In genomic region chr6:142912125-142912524, GRCh38 we compare ENCODE assay signal across 17 cellular contexts. TPM values are rescaled to one million over a fixed set of nuclear protein-coding genes. Genes with fewer than 3 reads are reported as not detected.
DNase-seq lines count a peak whose midpoint lies in the region; ATAC-seq lines count a peak whose summit lies in the region.
"Had no signal": no experiment of that assay in that cellular context is flagged by ENCODE, and none has a peak within 500 bp of the region (broad histone marks: within the 10 kb centered on the region; RNA-seq: fewer than 3 reads in every experiment).

No MANE protein-coding gene starts in this region.

- no peak overlapping the region for H3K4me3 ChIP-seq in HUES64 (ENCODE audit: low read length)

- H3K9ac ChIP-seq in HUES64 (ENCODE audit: low read depth, low read length) = no peak overlapping the region

- no peaks in the 10 kb centered on the region for H3K27me3 ChIP-seq in HUES64 (ENCODE audit: insufficient read depth, low read length)

- 52% methylated on average over 4 of the region's 4 CpGs for WGBS in HUES64

- peak overlapping the region; percentile 94 for H3K27ac Mint-ChIP-seq in activated CD4-positive, alpha-beta T cell treated with anti-CD3 and anti-CD28 coated beads, Interleukin-2, amount 10 ng/mL, durations not matched to agents 24 days and 14 days
- H3K27ac Mint-ChIP-seq in activated naive CD8-positive, alpha-beta T cell treated with anti-CD3 and anti-CD28 coated beads for 36 hours = peak overlapping the region; percentile 100
- peak overlapping the region; percentile 10 to 99 (median 98) for H3K27ac Mint-ChIP-seq in naive B cell
- H3K27ac Mint-ChIP-seq: HFFc6 had no signal

- peaks cover 27% of the 10 kb centered on the region for H3K36me3 Mint-ChIP-seq in activated CD4-positive, alpha-beta T cell treated with anti-CD3 and anti-CD28 coated beads, Interleukin-2, amount 10 ng/mL, durations not matched to agents 24 days and 14 days (ENCODE audit: low read depth)
- peaks cover 69% of the 10 kb centered on the region for H3K36me3 Mint-ChIP-seq in activated naive CD8-positive, alpha-beta T cell treated with anti-CD3 and anti-CD28 coated beads for 36 hours
- peaks cover 5 to 7% of the 10 kb centered on the region in 2 donors for H3K36me3 Mint-ChIP-seq in naive B cell

- peaks cover 6% of the 10 kb centered on the region for H3K9me3 Mint-ChIP-seq in activated CD4-positive, alpha-beta T cell treated with anti-CD3 and anti-CD28 coated beads, Interleukin-2, amount 10 ng/mL, durations not matched to agents 24 days and 14 days
- peaks cover 3% of the 10 kb centered on the region for H3K9me3 Mint-ChIP-seq in activated naive CD8-positive, alpha-beta T cell treated with anti-CD3 and anti-CD28 coated beads for 36 hours
- H3K9me3 Mint-ChIP-seq in naive B cell = peaks cover 0 to 5% (median 0%) of the 10 kb centered on the region in 7 donors
- H3K9me3 Mint-ChIP-seq: HFFc6 had no signal

- H3K4me3 Mint-ChIP-seq in activated CD4-positive, alpha-beta T cell treated with anti-CD3 and anti-CD28 coated beads, Interleukin-2, amount 10 ng/mL, durations not matched to agents 24 days and 14 days = peak overlapping the region; percentile 82
- peak overlapping the region; percentile 64 for H3K4me3 Mint-ChIP-seq in activated naive CD8-positive, alpha-beta T cell treated with anti-CD3 and anti-CD28 coated beads for 36 hours
- no peak overlapping the region for H3K4me3 Mint-ChIP-seq in naive B cell
- H3K4me3 Mint-ChIP-seq: HFFc6, neural crest cell had no signal

- ATAC-seq in naive B cell (ENCODE audit: low read depth in 2 of 2) = no peak
- no peak for ATAC-seq in sciatic nerve

- H3K27me3 Mint-ChIP-seq in activated CD4-positive, alpha-beta T cell treated with anti-CD3 and anti-CD28 coated beads, Interleukin-2, amount 10 ng/mL, durations not matched to agents 24 days and 14 days = no peaks in the 10 kb centered on the region
- H3K27me3 Mint-ChIP-seq in activated naive CD8-positive, alpha-beta T cell treated with anti-CD3 and anti-CD28 coated beads for 36 hours = no peaks in the 10 kb centered on the region
- H3K27me3 Mint-ChIP-seq in naive B cell = no peaks in the 10 kb centered on the region

- H3K36me3 ChIP-seq in HUES64 (ENCODE audit: insufficient read depth, low read length) = no peaks in the 10 kb centered on the region
- H3K36me3 ChIP-seq: WERI-Rb-1 had no signal

- H3K9me3 ChIP-seq in HUES64 (ENCODE audit: insufficient read depth, low read depth, low read length) = no peaks in the 10 kb centered on the region

- H3K4me1 Mint-ChIP-seq in activated CD4-positive, alpha-beta T cell treated with anti-CD3 and anti-CD28 coated beads, Interleukin-2, amount 10 ng/mL, durations not matched to agents 24 days and 14 days = peaks cover 74% of the 10 kb centered on the region
- peaks cover 87% of the 10 kb centered on the region for H3K4me1 Mint-ChIP-seq in activated naive CD8-positive, alpha-beta T cell treated with anti-CD3 and anti-CD28 coated beads for 36 hours
- H3K4me1 Mint-ChIP-seq in naive B cell = peaks cover 47 to 60% (median 59%) of the 10 kb centered on the region in 3 donors

- H3K27ac ChIP-seq in HUES64 (ENCODE audit: low read depth, low read length) = peak overlapping the region; percentile 34; the same call in 1 of the 2 replicates
- H3K27ac ChIP-seq: C4-2B, RWPE1, WERI-Rb-1 had no signal

- no peak for DNase-seq in activated CD4-positive, alpha-beta T cell treated with anti-CD3 and anti-CD28 coated beads, Interleukin-2, amount 10 ng/mL, durations not matched to agents 24 days and 14 days
- DNase-seq in activated CD4-positive, alpha-beta T cell treated with anti-CD3 and anti-CD28 coated beads for 4 hours = no peak
- DNase-seq in activated naive CD8-positive, alpha-beta T cell treated with anti-CD3 and anti-CD28 coated beads for 36 hours = no peak
- DNase-seq in naive B cell (no peak), NCI-H69 (lab: John Stamatoyannopoulos, UW) (no peak), sciatic nerve (ENCODE audit: low spot score) (no peak)
- DNase-seq in stimulated activated CD4-positive, alpha-beta T cell treated with anti-CD3 and anti-CD28 coated beads, Interleukin-2, amount 100 ng/mL, for 48 hours = no peak
- DNase-seq: central memory CD4-positive, alpha-beta T cell; HFFc6; mesendoderm; NCI-H1417 treated with DMSO at 0.1 percent for 48 hours; stimulated activated CD4-positive, alpha-beta T cell treated with anti-CD3 and anti-CD28 coated beads, Interleukin-12 subunit alpha, Interleukin-12 subunit beta, amount 100 ng/mL, for 4 hours; WERI-Rb-1 had no signal

- intact Hi-C loops in activated CD4-positive, alpha-beta T cell treated with anti-CD3 and anti-CD28 coated beads, Interleukin-2, amount 10 ng/mL, durations not matched to agents 24 days and 14 days (cut with micrococcal nuclease) = loop anchor here (2.0 to 5.0 kb wide), 2 partner anchors 40 to 61 kb away; no protein-coding TSS in a partner anchor
- intact Hi-C loops in sciatic nerve (cut with DNase I) = no loop called here

- peaks cover 29% of the 10 kb centered on the region for H3K4me1 ChIP-seq in HUES64 (ENCODE audit: insufficient read depth, low read length)

RNA-seq across cellular contexts. Expression of gene HIVEP2, which starts 32.9 kb away (rescaled TPM):
- total RNA-seq in activated CD4-positive, alpha-beta T cell treated with anti-CD3 and anti-CD28 coated beads, Interleukin-2, amount 10 ng/mL, durations not matched to agents 24 days and 14 days = 27.1 and 28.0 TPM in 2 replicates
- 2.8 TPM for polyA plus RNA-seq in HUES64 (2013, experiment 1 of 2)
- 2.8 TPM for polyA plus RNA-seq in HUES64 (2013, experiment 2 of 2)
- 10 to 100 TPM; 27.1 to 28.8 TPM for total RNA-seq in activated naive CD8-positive, alpha-beta T cell treated with anti-CD3 and anti-CD28 coated beads for 36 hours
- 10 to 100 TPM in 1 of 6 donors, 1 to 10 TPM in 5; 2.7 to 10.2 (median 5.4) TPM for polyA plus RNA-seq in naive B cell (ENCODE audit: low read depth in 6 of 6)
- 32.0 TPM for total RNA-seq in sciatic nerve

Comparison
In these comparisons a context has a peak if more than half of its experiments do, and no peak if none do; other contexts are left out.
1. H3K4me3 Mint-ChIP-seq: peak in activated CD4-positive, alpha-beta T cell treated with anti-CD3 and anti-CD28 coated beads, Interleukin-2, amount 10 ng/mL, durations not matched to agents 24 days and 14 days (single experiment) and activated naive CD8-positive, alpha-beta T cell treated with anti-CD3 and anti-CD28 coated beads for 36 hours (single experiment); none in naive B cell (0 of 8).
2. Peak in every context shown above with its lines, with median percentiles within 50 percentile points of each other: H3K27ac Mint-ChIP-seq.